In genomic region chr4:111806331-111806730, GRCh38 we compare ENCODE assay signal across 12 cellular contexts.
A peak's percentile ranks its signal among the peaks of the same experiment; 100 is the strongest.
DNase-seq lines count a peak whose midpoint lies in the region; ATAC-seq and TF ChIP-seq lines count a peak whose summit lies in the region.
"Had no signal": no experiment of that assay in that cellular context is flagged by ENCODE, and none has a peak within 500 bp of the region (broad histone marks: within the 10 kb centered on the region; RNA-seq: fewer than 3 reads in every experiment).

No MANE protein-coding gene starts in this region.

- H3K4me1 ChIP-seq in H9 (ENCODE audit: insufficient read depth, low read length): no peaks in the 10 kb centered on the region; the same call in 1 of the 2 replicates
- H3K4me1 ChIP-seq: tibial artery had no signal

- peaks cover 0 to 8% of the 10 kb centered on the region in 2 experiments; a peak in 1 of 5 replicates for H3K9me3 Mint-ChIP-seq in H9

- no peak overlapping the region for H4K8ac ChIP-seq in H9 (replicated peaks; ENCODE audit: insufficient read length, low read depth, low read length)

- no peak overlapping the region for H3K27ac ChIP-seq in H9 (ENCODE audit: insufficient read length, low read depth, low read length)
- H3K27ac ChIP-seq: cardiac muscle cell, tibial artery had no signal

- no CpG with 5 or more reads among the region's 5 CpGs for WGBS in H9 (ENCODE audit: extremely low coverage, insufficient read length, low lambda C conversion rate)

- peaks cover 71% of the 10 kb centered on the region for H3K27me3 Mint-ChIP-seq in H9 (ENCODE audit: low read depth)
- H3K27me3 Mint-ChIP-seq: B cell had no signal

- no peaks in the 10 kb centered on the region for H3K9me3 ChIP-seq in H9 (ENCODE audit: control insufficient read depth, low read depth, low read length)
- H3K9me3 ChIP-seq: tibial artery had no signal

- H2BK12ac ChIP-seq in H9 (ENCODE audit: insufficient read length, low read depth, low read length): no peak overlapping the region

- in situ Hi-C loops in GM13976 (cut with MboI; ENCODE audit: low sequenced_read_pairs, unreplicated experiment): no loop called here

- no peak overlapping the region for H3K14ac ChIP-seq in H9 (ENCODE audit: insufficient read depth, low read length)

- H2BK120ac ChIP-seq in H9 (ENCODE audit: low read depth, low read length, poor library complexity, severe bottlenecking): no peak overlapping the region

- H2BK15ac ChIP-seq in H9 (ENCODE audit: low read depth, low read length): no peak overlapping the region

- H3K36me3 Mint-ChIP-seq in H9 (ENCODE audit: insufficient read depth in 1 of 3, low read depth in 3 of 3): no peaks in the 10 kb centered on the region

- H3K79me2 ChIP-seq in H9 (ENCODE audit: insufficient read depth, low read length): no peaks in the 10 kb centered on the region

- peaks cover 15% of the 10 kb centered on the region; the same call in 1 of the 2 replicates for H3K27me3 ChIP-seq in H9 (ENCODE audit: insufficient read depth, low read length)
- H3K27me3 ChIP-seq: cardiac muscle cell had no signal

- no peak overlapping the region for H3K9ac ChIP-seq in H9 (ENCODE audit: extremely low read depth, insufficient read length, low read length)

- no peak overlapping the region for H2BK20ac ChIP-seq in H9 (ENCODE audit: low read depth, low read length, poor library complexity, severe bottlenecking)

- H2BK5ac ChIP-seq in H9 (ENCODE audit: insufficient read length, low read length): no peak overlapping the region

- H3K27ac Mint-ChIP-seq in H9: no peak overlapping the region
- H3K27ac Mint-ChIP-seq: B cell had no signal

- H3K56ac ChIP-seq in H9 (ENCODE audit: insufficient read length, low read depth, low read length): no peak overlapping the region

- H3K23me2 ChIP-seq in H9 (ENCODE audit: insufficient read length, low read depth, low read length, poor library complexity, severe bottlenecking): no peaks in the 10 kb centered on the region

- H3K4me1 Mint-ChIP-seq in H9: peaks cover 17 to 25% of the 10 kb centered on the region in 2 experiments
- H3K4me1 Mint-ChIP-seq: B cell had no signal

- no peak overlapping the region for H3K4me2 ChIP-seq in H9 (ENCODE audit: insufficient read depth, insufficient read length, low read length)

- no peak overlapping the region for H4K91ac ChIP-seq in H9 (ENCODE audit: insufficient read length, low read depth, low read length)

- H3K18ac ChIP-seq in H9 (ENCODE audit: insufficient read length, low read depth, low read length): no peak overlapping the region

- H3K4me3 Mint-ChIP-seq in H9: no peak overlapping the region
- H3K4me3 Mint-ChIP-seq: B cell had no signal

- H4K20me1 ChIP-seq in H9 (ENCODE audit: control insufficient read depth, insufficient read depth, insufficient read length): no peaks in the 10 kb centered on the region

- peak; percentile 80 for ATAC-seq in SK-N-SH treated with all-trans-retinoic acid at 6 μM for 48 hours
- no peak for ATAC-seq in GM18517 (IDR thresholded peaks at IDR 0.05; ENCODE audit: unreplicated experiment)

- TF ChIP-seq CTCF in H9 (conservative IDR thresholded peaks at IDR 0.05) (peak; percentile 51), GM13976 (IDR thresholded peaks at IDR 0.05; ENCODE audit: borderline replicate concordance, control extremely low read depth, extremely low read depth, insufficient read depth, missing control alignments) (no peak)

- H4K5ac ChIP-seq in H9 (ENCODE audit: insufficient read length, low read depth, low read length): no peak overlapping the region

- no peaks in the 10 kb centered on the region for H3K79me1 ChIP-seq in H9 (ENCODE audit: insufficient read depth, low read depth, low read length, poor library complexity, severe bottlenecking)

- H2AFZ ChIP-seq in H9 (ENCODE audit: low read length): no peak overlapping the region

- no peak overlapping the region for H3K23ac ChIP-seq in H9 (ENCODE audit: insufficient read length, low read depth, low read length)

- H2AK5ac ChIP-seq in H9 (ENCODE audit: insufficient read length, low read length): no peak overlapping the region

- no peak overlapping the region for H3T11ph ChIP-seq in H9 (ENCODE audit: low read length)

- DNase-seq in AG20443 (ENCODE audit: low spot score): peak; percentile 11
- peak; percentile 64 for DNase-seq in H9
- peak; percentile 56 for DNase-seq in iPS-NIHi11 (ENCODE audit: low spot score)
- DNase-seq in RPMI8226: no peak
- DNase-seq in GM13976 (ENCODE audit: low spot score): no peak
- DNase-seq in NCI-H2171 treated with DMSO at 0.1 percent for 48 hours (lab: John Stamatoyannopoulos, UW): no peak
- DNase-seq: MV-4-11, tibial artery had no signal

- no peak overlapping the region for H3K4ac ChIP-seq in H9 (ENCODE audit: low read depth, low read length)

TF ChIP-seq in SK-N-SH treated with all-trans-retinoic acid at 6 μM for 48 hours, 23 proteins besides CTCF, POLR2A, EP300 and RAD21:
- TF ChIP-seq OSR1 (CRISPR knock-in tag; IDR thresholded peaks at IDR 0.05) (no peak), ZNF565 (CRISPR knock-in tag; conservative IDR thresholded peaks at IDR 0.05; ENCODE audit: low read depth) (no peak)

Comparison
In these comparisons a context has a peak if more than half of its experiments do, and no peak if none do; other contexts are left out.
1. DNase-seq: peak in AG20443 (single experiment), H9 (single experiment) and iPS-NIHi11 (single experiment); none in RPMI8226 (single experiment), GM13976 (single experiment) and NCI-H2171 treated with DMSO at 0.1 percent for 48 hours (single experiment).